1 cellular context compared by ENCODE assay signal in the genomic region with DNA sequence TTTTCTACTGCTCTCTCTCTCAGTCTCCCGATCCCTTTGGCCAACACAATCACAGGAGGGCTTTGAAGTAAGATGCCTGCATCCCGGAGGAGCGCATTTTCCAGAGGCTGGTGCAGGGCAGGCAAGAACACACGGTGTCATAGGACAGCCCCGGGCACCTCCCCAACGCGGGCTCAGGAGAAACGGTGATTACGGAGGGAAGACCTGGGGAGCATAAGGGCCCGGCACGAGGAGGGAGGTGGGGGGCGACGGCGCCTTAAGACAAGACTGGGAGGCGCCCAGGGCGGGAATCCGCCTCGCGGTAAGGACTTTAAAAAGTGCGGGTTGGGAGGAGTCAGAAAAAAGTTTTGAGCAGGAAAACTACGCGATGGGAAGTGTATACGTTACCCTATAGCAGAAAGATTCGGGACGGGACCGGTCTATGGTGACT.
TF ChIP-seq lines count a peak whose summit lies in the region.

No MANE protein-coding gene starts in this region.

TF ChIP-seq in GM12878, 131 proteins besides CTCF, POLR2A, EP300 and RAD21:
- TF ChIP-seq, protein P1, sequence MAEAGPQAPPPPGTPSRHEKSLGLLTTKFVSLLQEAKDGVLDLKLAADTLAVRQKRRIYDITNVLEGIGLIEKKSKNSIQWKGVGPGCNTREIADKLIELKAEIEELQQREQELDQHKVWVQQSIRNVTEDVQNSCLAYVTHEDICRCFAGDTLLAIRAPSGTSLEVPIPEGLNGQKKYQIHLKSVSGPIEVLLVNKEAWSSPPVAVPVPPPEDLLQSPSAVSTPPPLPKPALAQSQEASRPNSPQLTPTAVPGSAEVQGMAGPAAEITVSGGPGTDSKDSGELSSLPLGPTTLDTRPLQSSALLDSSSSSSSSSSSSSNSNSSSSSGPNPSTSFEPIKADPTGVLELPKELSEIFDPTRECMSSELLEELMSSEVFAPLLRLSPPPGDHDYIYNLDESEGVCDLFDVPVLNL (IDR thresholded peaks at IDR 0.05; ENCODE audit: low read depth, low read length), result peak; percentile 60; the same call in 1 of the 2 replicates
- TF ChIP-seq, protein P2, sequence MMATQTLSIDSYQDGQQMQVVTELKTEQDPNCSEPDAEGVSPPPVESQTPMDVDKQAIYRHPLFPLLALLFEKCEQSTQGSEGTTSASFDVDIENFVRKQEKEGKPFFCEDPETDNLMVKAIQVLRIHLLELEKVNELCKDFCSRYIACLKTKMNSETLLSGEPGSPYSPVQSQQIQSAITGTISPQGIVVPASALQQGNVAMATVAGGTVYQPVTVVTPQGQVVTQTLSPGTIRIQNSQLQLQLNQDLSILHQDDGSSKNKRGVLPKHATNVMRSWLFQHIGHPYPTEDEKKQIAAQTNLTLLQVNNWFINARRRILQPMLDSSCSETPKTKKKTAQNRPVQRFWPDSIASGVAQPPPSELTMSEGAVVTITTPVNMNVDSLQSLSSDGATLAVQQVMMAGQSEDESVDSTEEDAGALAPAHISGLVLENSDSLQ (IDR thresholded peaks at IDR 0.05), result no peak
- TF ChIP-seq SREBF2 (IDR thresholded peaks at IDR 0.05; ENCODE audit: low read length) (no peak), RAD51 (IDR thresholded peaks at IDR 0.05) (no peak), IKZF2 (IDR thresholded peaks at IDR 0.05) (no peak), YBX1 (IDR thresholded peaks at IDR 0.05) (no peak), MTA2 (IDR thresholded peaks at IDR 0.05; ENCODE audit: low read depth) (no peak)
- TF ChIP-seq, protein P3, sequence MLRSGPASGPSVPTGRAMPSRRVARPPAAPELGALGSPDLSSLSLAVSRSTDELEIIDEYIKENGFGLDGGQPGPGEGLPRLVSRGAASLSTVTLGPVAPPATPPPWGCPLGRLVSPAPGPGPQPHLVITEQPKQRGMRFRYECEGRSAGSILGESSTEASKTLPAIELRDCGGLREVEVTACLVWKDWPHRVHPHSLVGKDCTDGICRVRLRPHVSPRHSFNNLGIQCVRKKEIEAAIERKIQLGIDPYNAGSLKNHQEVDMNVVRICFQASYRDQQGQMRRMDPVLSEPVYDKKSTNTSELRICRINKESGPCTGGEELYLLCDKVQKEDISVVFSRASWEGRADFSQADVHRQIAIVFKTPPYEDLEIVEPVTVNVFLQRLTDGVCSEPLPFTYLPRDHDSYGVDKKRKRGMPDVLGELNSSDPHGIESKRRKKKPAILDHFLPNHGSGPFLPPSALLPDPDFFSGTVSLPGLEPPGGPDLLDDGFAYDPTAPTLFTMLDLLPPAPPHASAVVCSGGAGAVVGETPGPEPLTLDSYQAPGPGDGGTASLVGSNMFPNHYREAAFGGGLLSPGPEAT (IDR thresholded peaks at IDR 0.05; ENCODE audit: low read depth), result 0 out of 2 replicates have a peak, but pooled peaks have one; percentile 11
